Comparison of ENCODE assay signal across 7 cellular contexts in genomic region chr9:134956387-134956786, GRCh38. TPM values are rescaled to one million over a fixed set of nuclear protein-coding genes. Genes with fewer than 3 reads are reported as not detected.
"Had no signal": no experiment of that assay in that cellular context is flagged by ENCODE, and none has a peak within 500 bp of the region (broad histone marks: within the 10 kb centered on the region; RNA-seq: fewer than 3 reads in every experiment).

No MANE protein-coding gene starts in this region.

RNA-seq across cellular contexts. Expression of gene FCN1, which starts 38.7 kb away (rescaled TPM):
- total RNA-seq: MCF 10A; NCI-H460; PC-9; RPMI7951; SJCRH30; SK-MEL-5; T-helper 1 cell treated with Interleukin-12 subunit alpha and Interleukin-12 subunit beta and Interleukin-4 antibody, amounts not matched to agents 30 ng/mL and 1 ng/mL, for 36 hours had no signal
